In the genomic region with DNA sequence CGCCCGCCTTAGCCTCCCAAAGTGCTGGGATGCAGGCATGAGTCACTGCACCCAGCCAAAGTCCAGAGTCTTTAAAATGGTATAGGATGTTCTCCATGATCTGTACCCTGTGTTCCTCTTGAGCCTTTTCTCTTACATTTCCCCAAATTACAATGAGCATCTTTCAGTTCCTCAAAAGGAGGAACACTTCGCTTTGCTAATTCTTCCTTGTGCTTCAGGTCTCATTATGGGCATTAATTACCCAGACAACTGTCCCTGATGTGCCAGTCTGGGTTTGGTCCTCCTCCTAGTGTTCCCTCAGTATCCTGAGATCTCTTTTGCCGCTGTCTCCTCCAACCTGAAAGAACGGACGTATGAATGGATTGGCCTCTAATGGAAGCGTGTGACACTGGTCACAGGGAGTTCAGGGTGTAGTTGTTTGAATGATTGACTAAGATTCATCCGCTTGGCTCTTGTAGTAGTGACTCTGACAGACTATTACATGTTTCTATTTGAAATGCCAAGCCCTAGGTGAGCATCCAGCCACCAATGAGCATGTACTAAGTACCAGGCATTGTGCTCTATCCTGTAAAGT, we compare ENCODE assay signal across 10 cellular contexts. TPM values are rescaled to one million over a fixed set of nuclear protein-coding genes. Genes with fewer than 3 reads are reported as not detected.
DNase-seq lines count a peak whose midpoint lies in the region; ATAC-seq and TF ChIP-seq lines count a peak whose summit lies in the region.
"Had no signal": no experiment of that assay in that cellular context is flagged by ENCODE, and none has a peak within 500 bp of the region (broad histone marks: within the 10 kb centered on the region; RNA-seq: fewer than 3 reads in every experiment).

No MANE protein-coding gene starts in this region.

- intact Hi-C loops in activated CD4-positive, alpha-beta T cell treated with anti-CD3 and anti-CD28 coated beads for 36 hours (cut with DNase I, micrococcal nuclease), result loop anchor here (1.0 to 5.0 kb wide), 6 partner anchors 9 to 368 kb away; a partner anchor contains a TSS
- intact Hi-C loops in A673 (cut with micrococcal nuclease; ENCODE audit: unreplicated experiment), result no loop called here

- TF ChIP-seq CTCF in A673 (conservative IDR thresholded peaks at IDR 0.05; ENCODE audit: low read depth, low read length), result no peak

- POLR2A ChIA-PET in activated CD4-positive, alpha-beta T cell treated with anti-CD3 and anti-CD28 coated beads for 36 hours (lab: Charles Lee), result interaction anchor here (0.6 to 1.3 kb wide), 3 partner anchors 29 to 333 kb away, joined by 3 to 5 read pairs (median 3); no protein-coding TSS in a partner anchor
- POLR2A ChIA-PET in activated naive CD8-positive, alpha-beta T cell treated with anti-CD3 and anti-CD28 coated beads, Interleukin-2, amount 10 ng/mL, durations not matched to agents 7 days and 5 days (lab: Charles Lee), result interaction anchor here (0.6 to 10.4 kb wide), 8 partner anchors 5 to 126 kb away, joined by 3 to 188 read pairs (median 5); a partner anchor contains a TSS
- POLR2A ChIA-PET in A673 (lab: Charles Lee; ENCODE audit: low non-redundant PET), result no interaction called here

- no peak overlapping the region for H3K27ac ChIP-seq in A673 (ENCODE audit: low read depth, low read length, poor library complexity, severe bottlenecking)

- no TSS peak for BruUV-seq in A673 (replicated peaks; lab: Mats Ljungman, UMichigan)

- no peaks in the 10 kb centered on the region for H3K36me3 ChIP-seq in A673 (ENCODE audit: insufficient read depth, low read length, poor library complexity, severe bottlenecking)

- H3K27ac Mint-ChIP-seq in activated CD4-positive, alpha-beta T cell treated with anti-CD3 and anti-CD28 coated beads for 36 hours, result peak overlapping the region; percentile 94
- H3K27ac Mint-ChIP-seq in activated naive CD8-positive, alpha-beta T cell treated with anti-CD3 and anti-CD28 coated beads, Interleukin-2, amount 10 ng/mL, durations not matched to agents 7 days and 5 days, result peak overlapping the region; percentile 86
- H3K27ac Mint-ChIP-seq in stimulated activated effector memory CD8-positive, alpha-beta T cell treated with anti-CD3 and anti-CD28 coated beads, Interleukin-12 subunit alpha, Interleukin-12 subunit beta, amount 100 ng/mL, for 72 hours, result peak overlapping the region; percentile 96

- H3K27me3 ChIP-seq in A673 (replicated peaks; ENCODE audit: insufficient read depth, low read depth, low read length, poor library complexity), result no peaks in the 10 kb centered on the region

- peak overlapping the region; percentile 58 for H3K4me3 Mint-ChIP-seq in activated CD4-positive, alpha-beta T cell treated with anti-CD3 and anti-CD28 coated beads for 36 hours
- peak overlapping the region; percentile 99 for H3K4me3 Mint-ChIP-seq in activated naive CD8-positive, alpha-beta T cell treated with anti-CD3 and anti-CD28 coated beads, Interleukin-2, amount 10 ng/mL, durations not matched to agents 7 days and 5 days
- H3K4me3 Mint-ChIP-seq in stimulated activated effector memory CD8-positive, alpha-beta T cell treated with anti-CD3 and anti-CD28 coated beads, Interleukin-12 subunit alpha, Interleukin-12 subunit beta, amount 100 ng/mL, for 72 hours, result no peak overlapping the region

- H3K4me1 Mint-ChIP-seq in activated CD4-positive, alpha-beta T cell treated with anti-CD3 and anti-CD28 coated beads for 36 hours, result peaks cover 88% of the 10 kb centered on the region
- H3K4me1 Mint-ChIP-seq in activated naive CD8-positive, alpha-beta T cell treated with anti-CD3 and anti-CD28 coated beads, Interleukin-2, amount 10 ng/mL, durations not matched to agents 7 days and 5 days, result peaks cover 65% of the 10 kb centered on the region
- peaks cover 79% of the 10 kb centered on the region for H3K4me1 Mint-ChIP-seq in stimulated activated effector memory CD8-positive, alpha-beta T cell treated with anti-CD3 and anti-CD28 coated beads, Interleukin-12 subunit alpha, Interleukin-12 subunit beta, amount 100 ng/mL, for 72 hours

- CTCF ChIA-PET in activated CD4-positive, alpha-beta T cell treated with anti-CD3 and anti-CD28 coated beads for 36 hours (lab: Charles Lee), result interaction anchor here (0.6 to 1.6 kb wide), 3 partner anchors 12 to 197 kb away, joined by 3 read pairs; no protein-coding TSS in a partner anchor
- CTCF ChIA-PET in A673 (lab: Charles Lee), result no interaction called here

- ATAC-seq in activated CD4-positive, alpha-beta T cell treated with anti-CD3 and anti-CD28 coated beads for 36 hours, result peak; percentile 9
- peak; percentile 61 for ATAC-seq in HG03342 (IDR thresholded peaks at IDR 0.05; ENCODE audit: unreplicated experiment)
- ATAC-seq in activated naive CD8-positive, alpha-beta T cell treated with anti-CD3 and anti-CD28 coated beads, Interleukin-2, amount 10 ng/mL, durations not matched to agents 7 days and 5 days (ENCODE audit: low read depth), result no peak
- ATAC-seq in stimulated activated effector memory CD8-positive, alpha-beta T cell treated with anti-CD3 and anti-CD28 coated beads, Interleukin-12 subunit alpha, Interleukin-12 subunit beta, amount 100 ng/mL, for 72 hours, result peak; percentile 2
- ATAC-seq in GM19463 (IDR thresholded peaks at IDR 0.05; ENCODE audit: unreplicated experiment), result no peak

- H3K36me3 Mint-ChIP-seq in activated CD4-positive, alpha-beta T cell treated with anti-CD3 and anti-CD28 coated beads for 36 hours (ENCODE audit: low read depth), result peaks cover 39% of the 10 kb centered on the region
- H3K36me3 Mint-ChIP-seq in activated naive CD8-positive, alpha-beta T cell treated with anti-CD3 and anti-CD28 coated beads, Interleukin-2, amount 10 ng/mL, durations not matched to agents 7 days and 5 days, result peaks cover 52% of the 10 kb centered on the region
- peaks cover 85% of the 10 kb centered on the region for H3K36me3 Mint-ChIP-seq in stimulated activated effector memory CD8-positive, alpha-beta T cell treated with anti-CD3 and anti-CD28 coated beads, Interleukin-12 subunit alpha, Interleukin-12 subunit beta, amount 100 ng/mL, for 72 hours

- no peak for DNase-seq in activated CD4-positive, alpha-beta T cell treated with anti-CD3 and anti-CD28 coated beads for 36 hours
- no peak for DNase-seq in activated CD4-positive, alpha-beta T cell treated with anti-CD3 and anti-CD28 coated beads, Interleukin-2, amount 50 U/mL, for 1 hour
- no peak for DNase-seq in activated naive CD8-positive, alpha-beta T cell treated with anti-CD3 and anti-CD28 coated beads, Interleukin-2, amount 10 ng/mL, durations not matched to agents 7 days and 5 days
- DNase-seq in stimulated activated effector memory CD8-positive, alpha-beta T cell treated with anti-CD3 and anti-CD28 coated beads, Interleukin-12 subunit alpha, Interleukin-12 subunit beta, amount 100 ng/mL, for 72 hours (ENCODE audit: low spot score in 2 of 2), result peak in 1 of 2 donors; percentile 54
- DNase-seq in A673 (ENCODE audit: low spot score), result no peak
- no peak for DNase-seq in stimulated activated naive CD4-positive, alpha-beta T cell treated with Interleukin-2 at 50 U/mL for 16 hours (lab: John Stamatoyannopoulos, UW)
- DNase-seq: kidney, NCI-H1105 treated with DMSO at 0.1 percent for 48 hours had no signal

- no peak overlapping the region for H3K4me3 ChIP-seq in A673 (ENCODE audit: low read depth, low read length, poor library complexity, severe bottlenecking)

- H3K4me1 ChIP-seq in A673 (ENCODE audit: insufficient read depth, low read length, poor library complexity, severe bottlenecking), result peaks cover 6% of the 10 kb centered on the region

- no peaks in the 10 kb centered on the region for H3K27me3 Mint-ChIP-seq in activated CD4-positive, alpha-beta T cell treated with anti-CD3 and anti-CD28 coated beads for 36 hours
- H3K27me3 Mint-ChIP-seq in activated naive CD8-positive, alpha-beta T cell treated with anti-CD3 and anti-CD28 coated beads, Interleukin-2, amount 10 ng/mL, durations not matched to agents 7 days and 5 days, result no peaks in the 10 kb centered on the region

- H3K9me3 Mint-ChIP-seq in activated CD4-positive, alpha-beta T cell treated with anti-CD3 and anti-CD28 coated beads for 36 hours (ENCODE audit: low read depth), result peaks cover 1% of the 10 kb centered on the region
- no peaks in the 10 kb centered on the region for H3K9me3 Mint-ChIP-seq in activated naive CD8-positive, alpha-beta T cell treated with anti-CD3 and anti-CD28 coated beads, Interleukin-2, amount 10 ng/mL, durations not matched to agents 7 days and 5 days
- no peaks in the 10 kb centered on the region for H3K9me3 Mint-ChIP-seq in stimulated activated effector memory CD8-positive, alpha-beta T cell treated with anti-CD3 and anti-CD28 coated beads, Interleukin-12 subunit alpha, Interleukin-12 subunit beta, amount 100 ng/mL, for 72 hours

- H3K9me3 ChIP-seq in A673 (ENCODE audit: low read depth, low read length, poor library complexity, severe bottlenecking), result no peaks in the 10 kb centered on the region

RNA-seq across cellular contexts. Expression of a gene that starts 8.2 kb away (rescaled TPM):
- total RNA-seq in activated CD4-positive, alpha-beta T cell treated with anti-CD3 and anti-CD28 coated beads for 36 hours, result 100 to 1,000 TPM; 109 to 145 TPM
- 100 to 1,000 TPM; 318 TPM for total RNA-seq in activated naive CD8-positive, alpha-beta T cell treated with anti-CD3 and anti-CD28 coated beads, Interleukin-2, amount 10 ng/mL, durations not matched to agents 7 days and 5 days
- 1.8 and 2.5 TPM in 2 replicates for total RNA-seq in A673 (2021)

RNA-seq across cellular contexts. Expression of a gene that starts 48.4 kb away (rescaled TPM):
- total RNA-seq in activated CD4-positive, alpha-beta T cell treated with anti-CD3 and anti-CD28 coated beads for 36 hours, result 1 to 10 TPM; 1.3 to 2.1 TPM
- total RNA-seq in activated naive CD8-positive, alpha-beta T cell treated with anti-CD3 and anti-CD28 coated beads, Interleukin-2, amount 10 ng/mL, durations not matched to agents 7 days and 5 days, result 1 to 10 TPM; 1.4 to 1.6 TPM
- 0.15 and 0.24 TPM in 2 replicates for total RNA-seq in A673 (2021)

Comparison
In these comparisons a context has a peak if more than half of its experiments do, and no peak if none do; other contexts are left out.
1. ATAC-seq: peak in activated CD4-positive, alpha-beta T cell treated with anti-CD3 and anti-CD28 coated beads for 36 hours (single experiment), HG03342 (single experiment) and stimulated activated effector memory CD8-positive, alpha-beta T cell treated with anti-CD3 and anti-CD28 coated beads, Interleukin-12 subunit alpha, Interleukin-12 subunit beta, amount 100 ng/mL, for 72 hours (single experiment); none in activated naive CD8-positive, alpha-beta T cell treated with anti-CD3 and anti-CD28 coated beads, Interleukin-2, amount 10 ng/mL, durations not matched to agents 7 days and 5 days (single experiment) and GM19463 (single experiment).
2. RNA of a gene that starts 8.2 kb away (total RNA-seq): 318 TPM in activated naive CD8-positive, alpha-beta T cell treated with anti-CD3 and anti-CD28 coated beads, Interleukin-2, amount 10 ng/mL, durations not matched to agents 7 days and 5 days and 109 to 145 TPM in activated CD4-positive, alpha-beta T cell treated with anti-CD3 and anti-CD28 coated beads for 36 hours; 1.8 to 2.5 TPM in A673; every median in the first group is over 10 times any median in the second.
3. Peak in every context shown above with its lines, with median percentiles within 50 percentile points of each other: H3K27ac Mint-ChIP-seq.